ENCODE assay signal across 8 cellular contexts in the genomic region with DNA sequence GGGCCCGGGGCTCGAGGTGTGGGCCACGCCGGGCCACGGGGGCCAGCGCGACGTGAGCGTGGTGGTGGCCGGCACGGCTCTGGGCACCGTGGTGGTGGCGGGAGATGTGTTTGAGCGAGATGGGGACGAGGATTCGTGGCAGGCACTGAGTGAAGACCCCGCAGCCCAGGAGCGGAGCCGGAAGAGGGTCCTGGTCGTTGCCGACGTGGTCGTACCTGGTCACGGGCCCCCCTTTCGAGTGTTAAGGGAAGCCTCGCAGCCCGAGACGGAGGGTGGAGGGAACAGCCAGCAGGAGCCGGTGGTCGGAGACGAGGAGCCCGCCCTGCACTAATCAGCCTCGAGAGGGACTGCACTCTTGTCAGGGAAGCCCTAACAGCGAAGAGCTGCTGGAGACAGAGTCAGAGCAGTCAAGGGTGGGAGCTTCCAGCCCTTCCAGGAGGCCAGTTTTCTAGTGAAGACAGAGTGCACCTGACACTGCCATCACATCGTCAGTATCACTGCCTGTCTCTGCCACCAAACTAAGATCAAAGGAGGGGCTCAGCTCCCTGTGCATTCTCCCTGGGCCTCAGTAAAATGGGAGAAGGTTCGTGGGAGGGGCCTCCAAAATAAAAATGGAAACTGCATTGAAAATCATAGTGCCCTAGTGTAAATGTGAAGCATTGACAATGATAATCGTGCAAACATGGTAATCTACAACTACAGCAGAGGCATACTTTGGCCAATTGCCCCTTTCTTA. TPM values are rescaled to one million over a fixed set of nuclear protein-coding genes. Genes with fewer than 3 reads are reported as not detected.
DNase-seq lines count a peak whose midpoint lies in the region; ATAC-seq, FAIRE-seq and TF ChIP-seq lines count a peak whose summit lies in the region.

No MANE protein-coding gene starts in this region.

- intact Hi-C loops in OCI-LY7 (cut with micrococcal nuclease; ENCODE audit: unreplicated experiment) (loop anchor here (2.0 to 5.0 kb wide), 2 partner anchors 27 to 46 kb away; a partner anchor contains a TSS), K562 (cut with micrococcal nuclease) (loop anchor here (1.0 to 5.0 kb wide), 4 partner anchors 27 to 151 kb away; a partner anchor contains a TSS), stomach (cut with DNase I; ENCODE audit: low total_unique reads) (no loop called here)

- no peak for TF ChIP-seq CTCF in OCI-LY7 (conservative IDR thresholded peaks at IDR 0.05; ENCODE audit: low read length)
- no peak for TF ChIP-seq CTCF in K562 (IDR thresholded peaks at IDR 0.05 in 2 of 3, conservative IDR thresholded peaks at IDR 0.05 in 1 of 3; ENCODE audit: insufficient read depth in 2 of 3, low read depth in 1 of 3, low read length in 3 of 3)
- TF ChIP-seq CTCF in stomach (IDR thresholded peaks at IDR 0.05): no peak
- no peak for TF ChIP-seq CTCF in D721Med (IDR thresholded peaks at IDR 0.05; ENCODE audit: insufficient read depth, missing control alignments)

- no peaks in the 10 kb centered on the region for H3K9me1 ChIP-seq in K562 (ENCODE audit: control insufficient read depth, insufficient read depth, low read length)

- TF ChIP-seq RAD21 in K562 (CRISPR knock-in tag; conservative IDR thresholded peaks at IDR 0.05 in 1 of 2, IDR thresholded peaks at IDR 0.05 in 1 of 2): no peak

- H3K36me3 ChIP-seq in OCI-LY7 (ENCODE audit: insufficient read depth, low read length): peaks cover 14% of the 10 kb centered on the region; the same call in 1 of the 2 replicates
- no peaks in the 10 kb centered on the region for H3K36me3 ChIP-seq in K562 (ENCODE audit: control insufficient read depth, insufficient read depth, low read length)
- peaks cover 0 to 16% (median 0%) of the 10 kb centered on the region in 4 donors for H3K36me3 ChIP-seq in stomach

- CTCF ChIA-PET in OCI-LY7 (lab: Charles Lee; ENCODE audit: unreplicated experiment): interaction anchor here (0.6 to 0.8 kb wide), 2 partner anchors 45 to 90 kb away, joined by 3 read pairs; no protein-coding TSS in a partner anchor
- CTCF ChIA-PET in K562 (lab: Yijun Ruan, JAX; ENCODE audit: low intra/inter-chr PET ratio): interaction anchor here (0.5 to 0.9 kb wide), 3 partner anchors 199 to 216 kb away, joined by 3 read pairs; no protein-coding TSS in a partner anchor

- no peak for ATAC-seq in K562

- no TSS peak for BruUV-seq in OCI-LY7 (replicated peaks; lab: Mats Ljungman, UMichigan)
- BruUV-seq in K562 (replicated peaks; lab: Mats Ljungman, UMichigan): no TSS peak

- no peaks in the 10 kb centered on the region for H3K9me2 ChIP-seq in OCI-LY7 (ENCODE audit: insufficient read depth, low read length)

- 46% methylated on average over 32 of the region's 37 CpGs for WGBS in K562 (ENCODE audit: insufficient coverage, low coverage, missing lambda C conversion rate)
- 2 to 14% (median 3%) methylated on average over 3 to 37 of the region's 37 CpGs for WGBS in stomach, 5 donors

- TF ChIP-seq EP300 in K562 (IDR thresholded peaks at IDR 0.05; ENCODE audit: low read length) (no peak), stomach (IDR thresholded peaks at IDR 0.05) (no peak)

- peak overlapping the region; percentile 70 for H2AFZ ChIP-seq in OCI-LY7 (ENCODE audit: low read length)
- peak overlapping the region; percentile 97 for H2AFZ ChIP-seq in K562 (ENCODE audit: low read depth, low read length)

- POLR2A ChIA-PET in OCI-LY7 (lab: Charles Lee): interaction anchor here (0.6 to 2.0 kb wide), 6 partner anchors 8 to 46 kb away, joined by 3 to 7 read pairs (median 4); a partner anchor contains a TSS
- POLR2A ChIA-PET in K562 (lab: Yijun Ruan, JAX): interaction anchor here (0.6 to 1.9 kb wide), 7 partner anchors 10 to 584 kb away, joined by 3 to 7 read pairs (median 3); a partner anchor contains a TSS

- H4K20me1 ChIP-seq in OCI-LY7 (ENCODE audit: insufficient read depth, low read length) (no peaks in the 10 kb centered on the region), K562 (replicated peaks; ENCODE audit: control insufficient read depth, insufficient read depth, low read length) (no peaks in the 10 kb centered on the region)

- H3K9me3 ChIP-seq in OCI-LY7 (ENCODE audit: low read length) (no peaks in the 10 kb centered on the region), K562 (replicated peaks; ENCODE audit: control insufficient read depth, insufficient read depth, low read depth, low read length) (no peaks in the 10 kb centered on the region), stomach (no peaks in the 10 kb centered on the region)

- H3K27me3 ChIP-seq in K562 (ENCODE audit: control insufficient read depth in 2 of 2, insufficient read depth in 2 of 2, low read length in 2 of 2) (no peaks in the 10 kb centered on the region; a peak in 1 of 5 replicates), layer of hippocampus (ENCODE audit: control insufficient read depth, insufficient read depth, low read length) (no peaks in the 10 kb centered on the region), stomach (no peaks in the 10 kb centered on the region)

- H3K9ac ChIP-seq in K562 (ENCODE audit: insufficient read depth in 1 of 2, low read depth in 2 of 2, low read length in 2 of 2): peak overlapping the region; percentile 92 to 100; a peak in 3 of 4 replicates

- H3K4me1 ChIP-seq in OCI-LY7 (ENCODE audit: insufficient read depth, low read length, poor library complexity, severe bottlenecking): peaks cover 56% of the 10 kb centered on the region
- H3K4me1 ChIP-seq in K562 (replicated peaks in 1 of 2; ENCODE audit: control insufficient read depth in 2 of 2, insufficient read depth in 2 of 2, low read length in 2 of 2): peaks cover 28 to 52% of the 10 kb centered on the region in 2 experiments
- H3K4me1 ChIP-seq in stomach: peaks cover 35 to 60% (median 50%) of the 10 kb centered on the region in 4 donors

- DNase-seq in activated gamma-delta T cell treated with Interleukin-2 at 50 U/mL for 16 hours: peak; percentile 19
- no peak for DNase-seq in activated gamma-delta T cell (lab: John Stamatoyannopoulos, UW)
- DNase-seq in OCI-LY7 (ENCODE audit: low spot score): peak; percentile 68
- peak in 1 of 4 experiments; percentile 15 for DNase-seq in K562 (ENCODE audit: extremely low read depth in 1 of 4, low spot score in 3 of 4)
- DNase-seq in stomach: no peak
- DNase-seq in superior temporal gyrus (ENCODE audit: extremely low spot score): no peak
- DNase-seq in D721Med (ENCODE audit: insufficient read length, low spot score): no peak

- in situ Hi-C loops in K562 (cut with MboI): loop anchor here (5.0 kb wide), 2 partner anchors 136 to 211 kb away; a partner anchor contains a TSS

- H3K27ac ChIP-seq in OCI-LY7 (ENCODE audit: low read depth, low read length, poor library complexity, severe bottlenecking) (peak overlapping the region; percentile 94), K562 (ENCODE audit: extremely low read depth, low read depth, low read length) (peak overlapping the region; percentile 97; the same call in 2 of the 3 replicates), layer of hippocampus (ENCODE audit: low read depth, low read length) (peak overlapping the region; percentile 97), stomach (peak overlapping the region; percentile 97 to 99 (median 99))

- H3K4me3 ChIP-seq in OCI-LY7 (ENCODE audit: low read depth, low read length, poor library complexity, severe bottlenecking): peak overlapping the region; percentile 73
- H3K4me3 ChIP-seq in K562: peak overlapping the region; percentile 74
- peak overlapping the region; percentile 79 to 94 (median 91) for H3K4me3 ChIP-seq in stomach

- H3K4me2 ChIP-seq in OCI-LY7 (ENCODE audit: low read length): peak overlapping the region; percentile 91
- H3K4me2 ChIP-seq in K562 (ENCODE audit: insufficient read depth, low read length): peak overlapping the region; percentile 94

- no peak for TF ChIP-seq POLR2A in K562 (conservative IDR thresholded peaks at IDR 0.05)
- no peak for TF ChIP-seq POLR2A in stomach (IDR thresholded peaks at IDR 0.05)

- H3K79me2 ChIP-seq in OCI-LY7 (ENCODE audit: insufficient read depth, low read depth, low read length) (peaks cover 8% of the 10 kb centered on the region; the same call in 1 of the 2 replicates), K562 (ENCODE audit: control insufficient read depth, insufficient read depth, low read length) (peaks cover 22% of the 10 kb centered on the region)

- FAIRE-seq in K562 (lab: Jason Lieb, UNC): no peak
- no peak for FAIRE-seq in D721Med (lab: Jason Lieb, UNC)

RNA-seq across cellular contexts. Expression of a gene that starts 1.3 kb away (rescaled TPM):
- 4.4 and 4.8 TPM in 2 replicates for total RNA-seq in OCI-LY7 (2014; rRNA removed; shearing (Covaris generic))
- total RNA-seq in OCI-LY7 (2022): 3.7 and 4.5 TPM in 2 replicates
- 0.56 and 1.9 TPM in 2 replicates for total RNA-seq in K562 (2011; cell fraction: chromatin; rRNA removed; ENCODE audit: low replicate concordance)
- total RNA-seq in K562 (2011; cell fraction: nucleolus; rRNA removed): 2.0 and 2.1 TPM in 2 replicates
- total RNA-seq in K562 (2011; cell fraction: nucleoplasm; rRNA removed): 1.6 and 2.3 TPM in 2 replicates
- total RNA-seq in K562 (2014; rRNA removed): 2.9 and 4.4 TPM in 2 replicates
- total RNA-seq in K562 (2014; rRNA removed; fragmentation: Illumina TruSeq; extraction: Trizol): 0.36 and 0.48 TPM in 2 replicates
- 0.98 TPM in 2 replicates for total RNA-seq in K562 (2015; rRNA removed; fragmentation: Illumina TruSeq; extraction: Trizol)
- total RNA-seq in K562 (2021): 2.1 and 3.1 TPM in 2 replicates
- polyA plus RNA-seq in K562 (2011; rRNA removed): 0.52 and 0.54 TPM in 2 replicates
- 0.50 and 2.0 TPM in 2 replicates for polyA plus RNA-seq in K562 (2011; cell fraction: cytosol; rRNA removed)
- 0.69 and 1.1 TPM in 2 replicates for polyA plus RNA-seq in K562 (2011; cell fraction: nucleus; rRNA removed)
- polyA plus RNA-seq in K562 (2012): 1.3 and 1.5 TPM in 2 replicates
- 0.21 and 0.69 TPM in 2 replicates for polyA plus RNA-seq in K562 (2014; fragmentation: Illumina TruSeq; extraction: Trizol)
- under 1 TPM; 0.03 TPM for polyA plus RNA-seq in K562 (2014; fragmentation: Nextera tagmentation; extraction: Ambion mirVana)
- 1.6 and 2.3 TPM in 2 replicates for polyA plus RNA-seq in K562 (2014; rRNA removed)
- polyA minus RNA-seq in K562 (2011; rRNA and poly(A)+ RNA removed): 0.15 TPM in 1 of 2 replicates, not detected in the other
- polyA minus RNA-seq in K562 (2011; cell fraction: cytosol; rRNA and poly(A)+ RNA removed): 0.95 TPM in 1 of 2 replicates, not detected in the other
- 0.54 and 1.1 TPM in 2 replicates for polyA minus RNA-seq in K562 (2011; cell fraction: nucleus; rRNA and poly(A)+ RNA removed)
- 1 to 10 TPM in 2 of 5 donors, not detected in 3; 1.3 to 6.1 TPM for total RNA-seq in stomach
- polyA plus RNA-seq in stomach: 1 to 10 TPM; 1.3 to 4.2 (median 1.7) TPM

RNA-seq across cellular contexts. Expression of a gene that starts 8.6 kb away (rescaled TPM):
- 20.9 and 24.5 TPM in 2 replicates for total RNA-seq in OCI-LY7 (2014; rRNA removed; shearing (Covaris generic))
- total RNA-seq in OCI-LY7 (2022) (25.8 and 26.7 TPM in 2 replicates), K562 (2014; rRNA removed) (5.9 and 7.6 TPM in 2 replicates), K562 (2014; rRNA removed; fragmentation: Illumina TruSeq; extraction: Trizol) (7.7 and 9.2 TPM in 2 replicates), K562 (2015; rRNA removed; fragmentation: Illumina TruSeq; extraction: Trizol) (10.2 and 11.2 TPM in 2 replicates), K562 (2021) (5.1 and 5.5 TPM in 2 replicates), stomach (10 to 100 TPM in 2 of 5 donors, 1 to 10 TPM in 1, under 1 TPM in 2; 0.45 to 10.6 (median 7.1) TPM)
- 6.2 and 14.1 TPM in 2 replicates for total RNA-seq in K562 (2011; cell fraction: chromatin; rRNA removed; ENCODE audit: low replicate concordance)
- total RNA-seq in K562 (2011; cell fraction: nucleolus; rRNA removed): 10.7 and 14.8 TPM in 2 replicates
- 13.4 and 13.9 TPM in 2 replicates for total RNA-seq in K562 (2011; cell fraction: nucleoplasm; rRNA removed)
- polyA plus RNA-seq in K562 (2011; rRNA removed) (4.9 and 7.0 TPM in 2 replicates), K562 (2014; fragmentation: Illumina TruSeq; extraction: Trizol) (6.4 and 8.6 TPM in 2 replicates), K562 (2014; fragmentation: Nextera tagmentation; extraction: Ambion mirVana) (1 to 10 TPM; 1.9 to 6.3 TPM), K562 (2014; rRNA removed) (6.3 and 7.0 TPM in 2 replicates), stomach (1 to 10 TPM; 5.7 to 6.3 (median 5.8) TPM)
- polyA plus RNA-seq in K562 (2011; cell fraction: cytosol; rRNA removed): 3.9 and 5.4 TPM in 2 replicates
- polyA plus RNA-seq in K562 (2011; cell fraction: nucleus; rRNA removed): 6.1 and 11.1 TPM in 2 replicates
- 6.5 and 8.9 TPM in 2 replicates for polyA plus RNA-seq in K562 (2012)
- 2.8 and 5.5 TPM in 2 replicates for polyA minus RNA-seq in K562 (2011; rRNA and poly(A)+ RNA removed)
- polyA minus RNA-seq in K562 (2011; cell fraction: cytosol; rRNA and poly(A)+ RNA removed): 2.7 TPM in 1 of 2 replicates, not detected in the other
- polyA minus RNA-seq in K562 (2011; cell fraction: nucleus; rRNA and poly(A)+ RNA removed): 3.3 and 3.5 TPM in 2 replicates

RNA-seq across cellular contexts. Expression of a gene that starts 8.9 kb away (rescaled TPM):
- total RNA-seq in OCI-LY7 (2014; rRNA removed; shearing (Covaris generic)): 28.0 and 35.4 TPM in 2 replicates
- total RNA-seq in OCI-LY7 (2022) (71.0 and 76.5 TPM in 2 replicates), K562 (2014; rRNA removed) (21.3 and 36.4 TPM in 2 replicates), K562 (2014; rRNA removed; fragmentation: Illumina TruSeq; extraction: Trizol) (16.1 and 22.2 TPM in 2 replicates), K562 (2015; rRNA removed; fragmentation: Illumina TruSeq; extraction: Trizol) (17.9 and 21.5 TPM in 2 replicates), K562 (2021) (74.2 and 78.7 TPM in 2 replicates), stomach (100 to 1,000 TPM in 1 of 5 donors, 10 to 100 TPM in 4; 15.4 to 106 (median 33.8) TPM)
- 80.0 and 157 TPM in 2 replicates for total RNA-seq in K562 (2011; cell fraction: chromatin; rRNA removed; ENCODE audit: low replicate concordance)
- total RNA-seq in K562 (2011; cell fraction: nucleolus; rRNA removed): 79.9 and 81.2 TPM in 2 replicates
- total RNA-seq in K562 (2011; cell fraction: nucleoplasm; rRNA removed): 59.5 and 72.2 TPM in 2 replicates
- polyA plus RNA-seq in K562 (2011; rRNA removed) (12.3 and 21.4 TPM in 2 replicates), K562 (2014; fragmentation: Illumina TruSeq; extraction: Trizol) (59.4 and 68.1 TPM in 2 replicates), K562 (2014; fragmentation: Nextera tagmentation; extraction: Ambion mirVana) (under 1 TPM; 0.78 to 0.83 TPM), K562 (2014; rRNA removed) (33.1 and 43.1 TPM in 2 replicates), stomach (10 to 100 TPM; 22.0 to 29.8 (median 24.8) TPM)
- 9.2 and 16.8 TPM in 2 replicates for polyA plus RNA-seq in K562 (2011; cell fraction: cytosol; rRNA removed)
- polyA plus RNA-seq in K562 (2011; cell fraction: nucleus; rRNA removed): 43.8 and 63.6 TPM in 2 replicates
- 63.2 and 72.6 TPM in 2 replicates for polyA plus RNA-seq in K562 (2012)
- polyA minus RNA-seq in K562 (2011; rRNA and poly(A)+ RNA removed): 12.3 and 15.9 TPM in 2 replicates
- 23.7 and 37.7 TPM in 2 replicates for polyA minus RNA-seq in K562 (2011; cell fraction: cytosol; rRNA and poly(A)+ RNA removed)
- polyA minus RNA-seq in K562 (2011; cell fraction: nucleus; rRNA and poly(A)+ RNA removed): 15.6 and 19.7 TPM in 2 replicates

RNA-seq across cellular contexts. Expression of a gene that starts 20.7 kb away (rescaled TPM):
- total RNA-seq in OCI-LY7 (2014; rRNA removed; shearing (Covaris generic)): 243 and 263 TPM in 2 replicates
- total RNA-seq in OCI-LY7 (2022): 207 and 237 TPM in 2 replicates
- 44.1 and 100 TPM in 2 replicates for total RNA-seq in K562 (2011; cell fraction: chromatin; rRNA removed; ENCODE audit: low replicate concordance)
- total RNA-seq in K562 (2011; cell fraction: nucleolus; rRNA removed): 87.9 and 91.2 TPM in 2 replicates
- total RNA-seq in K562 (2011; cell fraction: nucleoplasm; rRNA removed): 91.3 and 109 TPM in 2 replicates
- total RNA-seq in K562 (2014; rRNA removed): 231 and 275 TPM in 2 replicates
- 52.6 and 79.6 TPM in 2 replicates for total RNA-seq in K562 (2014; rRNA removed; fragmentation: Illumina TruSeq; extraction: Trizol)
- total RNA-seq in K562 (2015; rRNA removed; fragmentation: Illumina TruSeq; extraction: Trizol): 139 and 152 TPM in 2 replicates
- total RNA-seq in K562 (2021): 183 and 195 TPM in 2 replicates
- 154 and 162 TPM in 2 replicates for polyA plus RNA-seq in K562 (2011; rRNA removed)
- polyA plus RNA-seq in K562 (2011; cell fraction: cytosol; rRNA removed): 371 and 576 TPM in 2 replicates
- polyA plus RNA-seq in K562 (2011; cell fraction: nucleus; rRNA removed): 164 and 218 TPM in 2 replicates
- polyA plus RNA-seq in K562 (2012): 237 and 248 TPM in 2 replicates
- polyA plus RNA-seq in K562 (2014; fragmentation: Illumina TruSeq; extraction: Trizol): 114 and 145 TPM in 2 replicates
- polyA plus RNA-seq in K562 (2014; fragmentation: Nextera tagmentation; extraction: Ambion mirVana): 100 to 1,000 TPM; 206 to 314 TPM
- 299 and 307 TPM in 2 replicates for polyA plus RNA-seq in K562 (2014; rRNA removed)
- polyA minus RNA-seq in K562 (2011; rRNA and poly(A)+ RNA removed): 21.6 and 37.2 TPM in 2 replicates
- polyA minus RNA-seq in K562 (2011; cell fraction: cytosol; rRNA and poly(A)+ RNA removed): 32.1 and 32.2 TPM in 2 replicates
- 19.7 and 21.4 TPM in 2 replicates for polyA minus RNA-seq in K562 (2011; cell fraction: nucleus; rRNA and poly(A)+ RNA removed)
- total RNA-seq in stomach: 100 to 1,000 TPM in 3 of 5 donors, 10 to 100 TPM in 2; 26.3 to 889 (median 159) TPM
- polyA plus RNA-seq in stomach: 100 to 1,000 TPM; 307 to 476 (median 334) TPM

RNA-seq across cellular contexts. Expression of a gene that starts 26.6 kb away (rescaled TPM):
- 14.1 and 25.0 TPM in 2 replicates for total RNA-seq in OCI-LY7 (2014; rRNA removed; shearing (Covaris generic))
- total RNA-seq in OCI-LY7 (2022): 29.3 and 33.8 TPM in 2 replicates
- total RNA-seq in K562 (2011; cell fraction: chromatin; rRNA removed; ENCODE audit: low replicate concordance): 35.5 and 59.8 TPM in 2 replicates
- 50.4 and 51.6 TPM in 2 replicates for total RNA-seq in K562 (2011; cell fraction: nucleolus; rRNA removed)
- total RNA-seq in K562 (2011; cell fraction: nucleoplasm; rRNA removed): 26.7 and 40.9 TPM in 2 replicates
- 17.4 and 30.9 TPM in 2 replicates for total RNA-seq in K562 (2014; rRNA removed)
- 11.0 and 12.2 TPM in 2 replicates for total RNA-seq in K562 (2014; rRNA removed; fragmentation: Illumina TruSeq; extraction: Trizol)
- total RNA-seq in K562 (2015; rRNA removed; fragmentation: Illumina TruSeq; extraction: Trizol): 11.9 and 13.5 TPM in 2 replicates
- total RNA-seq in K562 (2021): 21.8 and 25.2 TPM in 2 replicates
- 12.7 and 14.1 TPM in 2 replicates for polyA plus RNA-seq in K562 (2011; rRNA removed)
- 14.1 and 21.2 TPM in 2 replicates for polyA plus RNA-seq in K562 (2011; cell fraction: cytosol; rRNA removed)
- polyA plus RNA-seq in K562 (2011; cell fraction: nucleus; rRNA removed): 41.5 and 49.3 TPM in 2 replicates
- polyA plus RNA-seq in K562 (2012): 15.8 and 27.8 TPM in 2 replicates
- polyA plus RNA-seq in K562 (2014; fragmentation: Illumina TruSeq; extraction: Trizol): 16.4 and 18.0 TPM in 2 replicates
- polyA plus RNA-seq in K562 (2014; fragmentation: Nextera tagmentation; extraction: Ambion mirVana): 1 to 10 TPM; 1.3 to 3.6 TPM
- polyA plus RNA-seq in K562 (2014; rRNA removed): 15.6 and 19.6 TPM in 2 replicates
- 10.9 and 15.8 TPM in 2 replicates for polyA minus RNA-seq in K562 (2011; rRNA and poly(A)+ RNA removed)
- polyA minus RNA-seq in K562 (2011; cell fraction: cytosol; rRNA and poly(A)+ RNA removed): 9.1 and 11.9 TPM in 2 replicates
- polyA minus RNA-seq in K562 (2011; cell fraction: nucleus; rRNA and poly(A)+ RNA removed): 12.1 and 17.2 TPM in 2 replicates
- 100 to 1,000 TPM in 1 of 5 donors, 10 to 100 TPM in 3, 1 to 10 TPM in 1; 8.4 to 103 (median 19.6) TPM for total RNA-seq in stomach
- polyA plus RNA-seq in stomach: 10 to 100 TPM; 14.7 to 24.3 (median 21.3) TPM

Comparison
In these comparisons a context has a peak if more than half of its experiments do, and no peak if none do; other contexts are left out.
1. DNase-seq: peak in activated gamma-delta T cell treated with Interleukin-2 at 50 U/mL for 16 hours (single experiment) and OCI-LY7 (single experiment); none in activated gamma-delta T cell (single experiment), stomach (single experiment), superior temporal gyrus (single experiment) and D721Med (single experiment).
2. Peak in every context shown above with its lines, with median percentiles within 50 percentile points of each other: H3K27ac ChIP-seq and H3K4me3 ChIP-seq.